Comparison of ENCODE assay signal across 12 cellular contexts in genomic region chr13:77339408-77339807, GRCh38. TPM values are rescaled to one million over a fixed set of nuclear protein-coding genes. Genes with fewer than 3 reads are reported as not detected.
DNase-seq lines count a peak whose midpoint lies in the region; ATAC-seq, FAIRE-seq and TF ChIP-seq lines count a peak whose summit lies in the region.
"Had no signal": no experiment of that assay in that cellular context is flagged by ENCODE, and none has a peak within 500 bp of the region (broad histone marks: within the 10 kb centered on the region; RNA-seq: fewer than 3 reads in every experiment).

No MANE protein-coding gene starts in this region.

- peak overlapping the region; percentile 45 for H3K4me3 ChIP-seq in GM12878
- no peak overlapping the region for H3K4me3 ChIP-seq in endodermal cell (ENCODE audit: low read length)
- H3K4me3 ChIP-seq: upper lobe of right lung had no signal

- TF ChIP-seq EP300 in GM12878 (IDR thresholded peaks at IDR 0.05; ENCODE audit: borderline replicate concordance in 1 of 2, control insufficient read depth in 1 of 2, low read depth in 2 of 2, low read length in 2 of 2): peak; percentile 75 to 92

- intact Hi-C loops in GM12878 (cut with micrococcal nuclease; ENCODE audit: unreplicated experiment): loop anchor here (1.0 kb wide), 1 partner anchor 90 kb away; no protein-coding TSS in a partner anchor

- H3K36me3 ChIP-seq in GM12878 (ENCODE audit: control insufficient read depth in 2 of 2, insufficient read depth in 2 of 2, low read length in 1 of 2): no peaks in the 10 kb centered on the region
- H3K36me3 ChIP-seq in endodermal cell (ENCODE audit: control insufficient read depth, insufficient read depth, low read length): no peaks in the 10 kb centered on the region
- H3K36me3 ChIP-seq: upper lobe of right lung, WERI-Rb-1 had no signal

- no peaks in the 10 kb centered on the region for H3K4me1 Mint-ChIP-seq in endodermal cell

- no peaks in the 10 kb centered on the region for H3K79me2 ChIP-seq in GM12878 (ENCODE audit: control insufficient read depth, insufficient read depth, low read length)

- H3K27ac Mint-ChIP-seq in endodermal cell: no peak overlapping the region

- FAIRE-seq in GM12878 (lab: Jason Lieb, UNC): peak; percentile 18

- WGBS in GM12878 (ENCODE audit: insufficient coverage, insufficient replicate concordance, low lambda C conversion rate, missing lambda C conversion rate): 29% methylated on average over 2 of the region's 2 CpGs
- WGBS in endodermal cell (ENCODE audit: insufficient coverage in 1 of 2, insufficient read length in 1 of 2), 2 experiments: 45 to 90% methylated on average over 2 of the region's 2 CpGs

- H3K4me3 Mint-ChIP-seq in endodermal cell: no peak overlapping the region

- no peak for TF ChIP-seq POLR2A in GM12878 (IDR thresholded peaks at IDR 0.05; ENCODE audit: low read depth, low read length)

- H3K9me3 ChIP-seq in GM12878 (replicated peaks; ENCODE audit: control insufficient read depth, insufficient read depth, low read length) (no peaks in the 10 kb centered on the region), endodermal cell (ENCODE audit: control insufficient read depth, low read length) (no peaks in the 10 kb centered on the region)
- H3K9me3 ChIP-seq: upper lobe of right lung had no signal

- CTCF ChIA-PET in GM12878 (lab: Yijun Ruan, JAX): interaction anchor here (0.8 to 5.1 kb wide), 9 partner anchors 10 to 139 kb away, joined by 3 to 62 read pairs (median 4); partner anchors contain the start of gene MYCBP2

- H3K9ac ChIP-seq in GM12878 (ENCODE audit: control insufficient read depth, insufficient read depth, low read length) (peak overlapping the region; percentile 66), endodermal cell (ENCODE audit: extremely low read depth, low read length, poor library complexity, severe bottlenecking) (no peak overlapping the region)

- H2AFZ ChIP-seq in GM12878 (ENCODE audit: control insufficient read depth, low read depth, low read length): peak overlapping the region; percentile 53

- H3K27me3 ChIP-seq in GM12878 (replicated peaks in 1 of 2; ENCODE audit: control insufficient read depth in 2 of 2, insufficient read depth in 2 of 2, low read length in 1 of 2) (no peaks in the 10 kb centered on the region), endodermal cell (ENCODE audit: control insufficient read depth, insufficient read depth, low read length, poor library complexity, severe bottlenecking) (peaks cover 88% of the 10 kb centered on the region)
- H3K27me3 ChIP-seq: upper lobe of right lung had no signal

- H3K36me3 Mint-ChIP-seq in endodermal cell (ENCODE audit: low read depth): no peaks in the 10 kb centered on the region

- no peaks in the 10 kb centered on the region for H4K20me1 ChIP-seq in GM12878 (ENCODE audit: control insufficient read depth, insufficient read depth)

- DNase-seq in GM12878 (ENCODE audit: low read depth, low spot score): no peak
- DNase-seq in KG1 (lab: John Stamatoyannopoulos, UW): no peak
- DNase-seq in stimulated activated CD4-positive, alpha-beta T cell treated with anti-CD3 and anti-CD28 coated beads, Interleukin-15, amount 100 ng/mL, for 24 hours: no peak
- DNase-seq in NCI-H1092 (lab: John Stamatoyannopoulos, UW): no peak
- no peak for DNase-seq in endodermal cell
- DNase-seq: amygdala, NCI-H510A, upper lobe of right lung, WERI-Rb-1 had no signal

- peak overlapping the region; percentile 97 for H3K4me2 ChIP-seq in GM12878 (ENCODE audit: control insufficient read depth, insufficient read depth)

- SMC1A ChIA-PET in GM12878 (lab: Charles Lee; ENCODE audit: uncharacterized antibody, unreplicated experiment): interaction anchor here (0.7 to 5.4 kb wide), 19 partner anchors 9 to 226 kb away, joined by 3 to 89 read pairs (median 6); partner anchors contain the start of gene MYCBP2

- TF ChIP-seq CTCF in GM12878 (IDR thresholded peaks at IDR 0.05 in 2 of 3, conservative IDR thresholded peaks at IDR 0.05 in 1 of 3; ENCODE audit: control insufficient read depth in 2 of 3, extremely low read depth in 1 of 3, insufficient read depth in 1 of 3, low read depth in 3 of 3, low read length in 3 of 3) (no peak), endodermal cell (conservative IDR thresholded peaks at IDR 0.05) (no peak)

- H3K4me1 ChIP-seq in GM12878 (ENCODE audit: control insufficient read depth, insufficient read depth, low read length) (peaks cover 37% of the 10 kb centered on the region), endodermal cell (ENCODE audit: control insufficient read depth, insufficient read depth, low read length) (no peaks in the 10 kb centered on the region)
- H3K4me1 ChIP-seq: upper lobe of right lung had no signal

- H3K27me3 Mint-ChIP-seq in endodermal cell (ENCODE audit: insufficient read depth): peaks cover 60% of the 10 kb centered on the region

- H3K27ac ChIP-seq in GM12878 (ENCODE audit: control insufficient read depth, insufficient read depth) (peak overlapping the region; percentile 89), endodermal cell (ENCODE audit: low read depth, low read length) (no peak overlapping the region)
- H3K27ac ChIP-seq: upper lobe of right lung, WERI-Rb-1 had no signal

- no peak for TF ChIP-seq RAD21 in GM12878 (IDR thresholded peaks at IDR 0.05; ENCODE audit: insufficient read depth, low read depth, low read length)

- no TSS peak for BruUV-seq in GM12878 (replicated peaks; lab: Mats Ljungman, UMichigan)

- POLR2A ChIA-PET in GM12878 (lab: Charles Lee): interaction anchor here (0.6 to 7.1 kb wide), 8 partner anchors 11 to 139 kb away, joined by 3 to 72 read pairs (median 7); partner anchors contain the start of gene MYCBP2

- in situ Hi-C loops in GM12878 (cut with MboI): loop anchor here (5.0 kb wide), 2 partner anchors 88 to 138 kb away; no protein-coding TSS in a partner anchor

- no peaks in the 10 kb centered on the region for H3K9me3 Mint-ChIP-seq in endodermal cell

- RAD21 ChIA-PET in GM12878 (lab: Charles Lee; ENCODE audit: unreplicated experiment): interaction anchor here (0.8 to 5.4 kb wide), 10 partner anchors 12 to 139 kb away, joined by 3 to 85 read pairs (median 10); partner anchors contain the start of gene MYCBP2

- ATAC-seq in GM18517 (IDR thresholded peaks at IDR 0.05; ENCODE audit: unreplicated experiment): peak; percentile 74
- ATAC-seq in GM21515 (IDR thresholded peaks at IDR 0.05; ENCODE audit: unreplicated experiment): peak; percentile 72
- ATAC-seq in HG03159 (IDR thresholded peaks at IDR 0.05; ENCODE audit: unreplicated experiment): peak; percentile 70
- ATAC-seq in GM12878: peak; percentile 77

TF ChIP-seq in GM12878, 131 proteins besides CTCF, POLR2A, EP300 and RAD21 (continues in another document):
- TF ChIP-seq CREM (IDR thresholded peaks at IDR 0.05; ENCODE audit: low read depth): peak; percentile 77
- peak; percentile 66 for TF ChIP-seq JUNB (IDR thresholded peaks at IDR 0.05)
- TF ChIP-seq NR2F1 (conservative IDR thresholded peaks at IDR 0.05): peak; percentile 95
- 0 out of 2 replicates have a peak, but pooled peaks have one; percentile 41 for TF ChIP-seq ZNF592 (IDR thresholded peaks at IDR 0.05)
- TF ChIP-seq EED (IDR thresholded peaks at IDR 0.05; ENCODE audit: low read depth): 0 out of 2 replicates have a peak, but pooled peaks have one; percentile 6

RNA-seq across cellular contexts. Expression of gene MYCBP2, which starts 12.5 kb away (rescaled TPM):
- 652 and 698 TPM in 2 replicates for total RNA-seq in GM12878 (2013; cell fraction: nucleolus; rRNA removed)
- total RNA-seq in GM12878 (2014; rRNA removed): 126 and 135 TPM in 2 replicates
- total RNA-seq in GM12878 (2014; rRNA removed; fragmentation: Illumina TruSeq; extraction: Trizol): 123 and 135 TPM in 2 replicates
- 151 and 152 TPM in 2 replicates for total RNA-seq in GM12878 (2021)
- 54.4 TPM for polyA plus RNA-seq in GM12878 (2011; ENCODE audit: low read depth)
- 119 and 157 TPM in 2 replicates for polyA plus RNA-seq in GM12878 (2011; rRNA removed)
- 92.2 and 110 TPM in 2 replicates for polyA plus RNA-seq in GM12878 (2011; cell fraction: cytosol; rRNA removed)
- 164 and 187 TPM in 2 replicates for polyA plus RNA-seq in GM12878 (2011; cell fraction: nucleus; rRNA removed)
- 75.0 and 78.0 TPM in 2 replicates for polyA plus RNA-seq in GM12878 (2012)
- polyA plus RNA-seq in GM12878 (2014; fragmentation: Illumina TruSeq; extraction: Trizol): 126 and 149 TPM in 2 replicates
- polyA plus RNA-seq in GM12878 (2014; fragmentation: Nextera tagmentation; extraction: Ambion mirVana): 10 to 100 TPM; 51.9 to 56.6 TPM
- polyA plus RNA-seq in GM12878 (2014; rRNA removed): 77.0 and 82.4 TPM in 2 replicates
- 10 to 100 TPM; 56.8 to 62.4 TPM for polyA plus RNA-seq in GM12878 (2016; fragmentation: Nextera tagmentation; extraction: Ambion mirVana)
- 271 and 396 TPM in 2 replicates for polyA minus RNA-seq in GM12878 (2011; rRNA and poly(A)+ RNA removed)
- polyA minus RNA-seq in GM12878 (2011; cell fraction: cytosol; rRNA and poly(A)+ RNA removed): 106 and 154 TPM in 2 replicates
- polyA minus RNA-seq in GM12878 (2011; cell fraction: nucleus; rRNA and poly(A)+ RNA removed): 339 and 523 TPM in 2 replicates
- total RNA-seq in endodermal cell: 10 to 100 TPM; 32.5 to 32.9 TPM
- polyA plus RNA-seq in endodermal cell (2013, experiment 1 of 2): 23.6 TPM
- 25.3 TPM for polyA plus RNA-seq in endodermal cell (2013, experiment 2 of 2)
